ENCODE assay signal across 8 cellular contexts in genomic region chr4:185471235-185472062, GRCh38. TPM values are rescaled to one million over a fixed set of nuclear protein-coding genes. Genes with fewer than 3 reads are reported as not detected.
DNase-seq lines count a peak whose midpoint lies in the region; ATAC-seq and TF ChIP-seq lines count a peak whose summit lies in the region.

CCDC110 (minus strand) TSS chr4:185471733; CDS start chr4:185471683, 50 bp downstream.

- H3K27ac ChIP-seq in RWPE1 (no peak within 1 kb of the TSS), neural progenitor cell (no peak within 1 kb of the TSS), stomach (peak within 1 kb of the TSS; percentile 75 to 88 (median 78))

- H3K4me1 Mint-ChIP-seq in IgD-negative memory B cell (peaks cover 8 to 14% (median 9%) of the 10 kb centered on the region in 3 donors), neural progenitor cell (peaks cover 15% of the 10 kb centered on the region)

- POLR2A ChIA-PET in RWPE1 (lab: Yijun Ruan, JAX; ENCODE audit: low non-redundant PET): interaction anchor here (0.7 kb wide), 1 partner anchor 1589 kb away, joined by 3 read pairs; no protein-coding TSS in a partner anchor

- WGBS in stomach, 5 donors: 0 to 1% (median 1%) methylated on average over 39 to 92 of the region's 92 CpGs

- H3K27me3 Mint-ChIP-seq in IgD-negative memory B cell (peaks cover 2% of the 10 kb centered on the region), neural progenitor cell (ENCODE audit: insufficient read depth, low read depth) (peaks cover 5% of the 10 kb centered on the region)

- peak; percentile 69 for TF ChIP-seq CTCF in RWPE1 (conservative IDR thresholded peaks at IDR 0.05; ENCODE audit: low read depth)
- TF ChIP-seq CTCF in fibroblast of villous mesenchyme (IDR thresholded peaks at IDR 0.05; ENCODE audit: insufficient read depth, low read depth, low read length): peak; percentile 49
- peak; percentile 73 for TF ChIP-seq CTCF in neural progenitor cell (IDR thresholded peaks at IDR 0.05)
- TF ChIP-seq CTCF in stomach (IDR thresholded peaks at IDR 0.05): peak in 4 of 7 experiments; percentile 61 to 87 (median 82)

- H3K36me3 Mint-ChIP-seq in IgD-negative memory B cell (no peaks in the 10 kb centered on the region), neural progenitor cell (no peaks in the 10 kb centered on the region)

- H3K79me2 ChIP-seq in neural progenitor cell (ENCODE audit: low read depth): no peaks in the 10 kb centered on the region

- intact Hi-C loops in stomach (cut with DNase I; ENCODE audit: low total_unique reads): loop anchor here (10.0 kb wide), 1 partner anchor 123 kb away; no protein-coding TSS in a partner anchor

- H3K4me3 ChIP-seq in fibroblast of villous mesenchyme (ENCODE audit: low read depth, low read length): peak within 1 kb of the TSS; percentile 71
- peak within 1 kb of the TSS; percentile 90 for H3K4me3 ChIP-seq in neural progenitor cell
- peak within 1 kb of the TSS; percentile 85 to 96 (median 92) for H3K4me3 ChIP-seq in stomach

- CTCF ChIA-PET in RWPE1 (lab: Yijun Ruan, JAX): interaction anchor here (1.2 to 3.8 kb wide), 2 partner anchors 123 to 126 kb away, joined by 3 to 29 read pairs; no protein-coding TSS in a partner anchor

- H3K27ac Mint-ChIP-seq in IgD-negative memory B cell (peak within 1 kb of the TSS; percentile 88 to 95 (median 94)), neural progenitor cell (no peak within 1 kb of the TSS)

- peak within 1 kb of the TSS; percentile 91 for H2AFZ ChIP-seq in neural progenitor cell (replicated peaks)

- no peaks in the 10 kb centered on the region for H3K36me3 ChIP-seq in neural progenitor cell
- no peaks in the 10 kb centered on the region for H3K36me3 ChIP-seq in stomach

- H3K4me1 ChIP-seq in neural progenitor cell: no peaks in the 10 kb centered on the region
- peaks cover 0 to 26% (median 16%) of the 10 kb centered on the region in 4 donors for H3K4me1 ChIP-seq in stomach

- H3K9me3 ChIP-seq in neural progenitor cell (ENCODE audit: low read depth) (no peaks in the 10 kb centered on the region), stomach (no peaks in the 10 kb centered on the region)

- no peak for TF ChIP-seq EP300 in stomach (IDR thresholded peaks at IDR 0.05)

- TF ChIP-seq POLR2A in stomach (IDR thresholded peaks at IDR 0.05): no peak

- H3F3A ChIP-seq in neural progenitor cell (ENCODE audit: low read depth): no peaks in the 10 kb centered on the region

- H3K4me2 ChIP-seq in neural progenitor cell: peak within 1 kb of the TSS; percentile 82

- H3K4me3 Mint-ChIP-seq in IgD-negative memory B cell (peak within 1 kb of the TSS; percentile 89 to 97 (median 94)), neural progenitor cell (peak within 1 kb of the TSS; percentile 93)

- no peaks in the 10 kb centered on the region for H3K9me3 Mint-ChIP-seq in IgD-negative memory B cell
- H3K9me3 Mint-ChIP-seq in neural progenitor cell: no peaks in the 10 kb centered on the region

- DNase-seq in DMS79 (lab: John Stamatoyannopoulos, UW) (peak; percentile 37), RWPE1 (ENCODE audit: low spot score) (peak; percentile 97), fibroblast of villous mesenchyme (ENCODE audit: low read depth) (peak; percentile 95), neural progenitor cell (ENCODE audit: low spot score) (peak; percentile 97), stomach (peak; percentile 97)
- DNase-seq in activated effector memory CD4-positive, alpha-beta T cell treated with anti-CD3 and anti-CD28 coated beads, Interleukin-2, amount 50 U/mL, for 16 hours: peak; percentile 95

- no peaks in the 10 kb centered on the region for H4K20me1 ChIP-seq in neural progenitor cell (ENCODE audit: low read depth)

- peak within 1 kb of the TSS; percentile 15 for H3K9ac ChIP-seq in neural progenitor cell

- H3K27me3 ChIP-seq in neural progenitor cell (peaks cover 21% of the 10 kb centered on the region), stomach (no peaks in the 10 kb centered on the region)

- ATAC-seq in GM21619 (IDR thresholded peaks at IDR 0.05; ENCODE audit: unreplicated experiment): peak; percentile 82

RNA-seq across cellular contexts. Expression of gene CCDC110, which starts in this region (rescaled TPM):
- polyA plus RNA-seq in IgD-negative memory B cell (not detected), stomach (1 to 10 TPM; 1.7 to 3.4 (median 2.1) TPM)
- total RNA-seq in fibroblast of villous mesenchyme (0.32 and 0.43 TPM in 2 replicates), neural progenitor cell (ENCODE audit: low replicate concordance) (0.93 and 2.0 TPM in 2 replicates), stomach (1 to 10 TPM in 4 of 5 donors, under 1 TPM in 1; 0.92 to 9.4 (median 5.4) TPM)

Comparison
In these comparisons a context has a peak if more than half of its experiments do, and no peak if none do; other contexts are left out.
1. Peak in DNase-seq and H3K4me3 ChIP-seq in fibroblast of villous mesenchyme; RNA of the gene not detected or under 1 TPM.
2. DNase-seq: peak in every context shown above with its lines; median percentile 97 in RWPE1; 97 in neural progenitor cell; 97 in stomach; 95 in activated effector memory CD4-positive, alpha-beta T cell treated with anti-CD3 and anti-CD28 coated beads, Interleukin-2, amount 50 U/mL, for 16 hours; 95 in fibroblast of villous mesenchyme; 37 in DMS79.
3. H3K27ac ChIP-seq: peak in stomach (5 of 5); none in RWPE1 (single experiment) and neural progenitor cell (single experiment).
4. Peak in every context shown above with its lines, with median percentiles within 50 percentile points of each other: CTCF ChIP-seq and H3K4me3 ChIP-seq.